ENCODE assay signal across 8 cellular contexts in genomic region chr21:33299181-33299752, GRCh38.
DNase-seq lines count a peak whose midpoint lies in the region; ATAC-seq, FAIRE-seq and TF ChIP-seq lines count a peak whose summit lies in the region.

No MANE protein-coding gene starts in this region.

- no peak for FAIRE-seq in urothelium cell line (lab: Jason Lieb, UNC)

- no peak for TF ChIP-seq CTCF in NB4 (IDR thresholded peaks at IDR 0.05; ENCODE audit: low read depth, low read length)

- peak; percentile 21 for DNase-seq in ELF-1 (ENCODE audit: low read depth, low spot score)
- DNase-seq in NB4 (ENCODE audit: low read depth), result peak; percentile 60
- DNase-seq in activated effector memory CD4-positive, alpha-beta T cell treated with Interleukin-2 at 50 U/mL for 16 hours, result peak; percentile 19
- peak; percentile 23 for DNase-seq in stimulated activated CD4-positive, alpha-beta T cell treated with anti-CD3 and anti-CD28 coated beads, Interleukin-12 subunit alpha, Interleukin-12 subunit beta, amount 100 ng/mL, for 4 hours
- DNase-seq in islet precursor cell, result no peak
- no peak for DNase-seq in NCI-H82 treated with DMSO at 0.1 percent for 48 hours (lab: John Stamatoyannopoulos, UW; ENCODE audit: unreplicated experiment)
- no peak for DNase-seq in urothelium cell line (ENCODE audit: low spot score)

- no peak overlapping the region for H3K4me3 ChIP-seq in NB4 (ENCODE audit: low read depth, low read length)

- TF ChIP-seq POLR2A in NB4 (IDR thresholded peaks at IDR 0.05; ENCODE audit: extremely low read depth, insufficient read length), result no peak

- ATAC-seq in GM21515 (IDR thresholded peaks at IDR 0.05; ENCODE audit: unreplicated experiment), result peak; percentile 73

Comparison
In these comparisons a context has a peak if more than half of its experiments do, and no peak if none do; other contexts are left out.
1. DNase-seq: peak in ELF-1 (single experiment), NB4 (single experiment), activated effector memory CD4-positive, alpha-beta T cell treated with Interleukin-2 at 50 U/mL for 16 hours (single experiment) and stimulated activated CD4-positive, alpha-beta T cell treated with anti-CD3 and anti-CD28 coated beads, Interleukin-12 subunit alpha, Interleukin-12 subunit beta, amount 100 ng/mL, for 4 hours (single experiment); none in islet precursor cell (single experiment), NCI-H82 treated with DMSO at 0.1 percent for 48 hours (single experiment) and urothelium cell line (single experiment).